Comparison of ENCODE assay signal across 8 cellular contexts in the genomic region with DNA sequence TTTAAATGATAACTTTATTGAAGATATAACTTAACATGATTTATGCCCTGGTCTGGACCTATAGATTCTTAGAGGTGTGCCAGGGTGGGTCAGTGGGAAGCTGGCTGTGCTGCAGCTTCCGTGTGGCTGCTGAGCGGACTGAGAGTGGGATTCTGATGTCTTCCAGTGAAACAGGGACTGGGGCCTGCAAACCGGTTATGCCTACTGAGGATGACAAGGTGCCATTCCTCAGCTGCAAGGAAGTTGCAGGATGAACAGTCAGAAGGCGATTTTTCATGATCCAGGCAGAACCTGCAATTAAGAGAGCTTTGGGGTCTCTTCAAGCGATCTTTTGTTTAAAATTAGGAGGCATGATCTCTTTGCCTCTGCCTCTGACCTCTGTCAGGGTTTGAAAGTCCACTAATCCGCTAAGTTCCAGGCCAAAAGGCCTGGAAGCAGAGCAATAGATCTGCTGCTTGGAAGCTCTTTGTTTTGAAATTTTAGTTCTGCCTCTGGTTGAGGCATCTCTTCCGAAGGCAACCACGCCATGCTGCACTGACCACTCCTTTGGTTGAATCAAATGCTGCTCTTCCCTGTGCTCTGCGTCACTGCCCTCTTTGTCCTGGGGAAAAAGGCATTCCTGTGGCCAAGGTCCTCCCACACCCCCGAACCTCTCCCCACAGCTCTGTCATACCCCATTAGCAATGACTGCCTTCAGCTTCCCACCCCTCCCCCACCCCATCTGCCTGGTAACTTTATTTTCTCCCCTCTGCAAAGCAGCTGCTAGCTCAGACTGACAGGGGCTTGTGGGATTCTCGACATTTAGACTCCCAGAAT. TPM values are rescaled to one million over a fixed set of nuclear protein-coding genes. Genes with fewer than 3 reads are reported as not detected.
DNase-seq lines count a peak whose midpoint lies in the region; ATAC-seq lines count a peak whose summit lies in the region.

No MANE protein-coding gene starts in this region.

- peaks cover 44 to 74% (median 58%) of the 10 kb centered on the region in 4 donors for H3K4me1 Mint-ChIP-seq in CD4-positive, alpha-beta memory T cell
- peaks cover 42% of the 10 kb centered on the region for H3K4me1 Mint-ChIP-seq in activated T-helper 17 cell treated with anti-CD3 and anti-CD28 coated beads, Interleukin-2, amount 50 U/mL, for 72 hours
- H3K4me1 Mint-ChIP-seq in memory B cell = peaks cover 31% of the 10 kb centered on the region

- no peaks in the 10 kb centered on the region for H3K9me3 Mint-ChIP-seq in CD4-positive, alpha-beta memory T cell
- H3K9me3 Mint-ChIP-seq in activated T-helper 17 cell treated with anti-CD3 and anti-CD28 coated beads, Interleukin-2, amount 50 U/mL, for 72 hours = no peaks in the 10 kb centered on the region
- H3K9me3 Mint-ChIP-seq in memory B cell = no peaks in the 10 kb centered on the region

- peak overlapping the region; percentile 65 for H3K27ac ChIP-seq in CD4-positive, alpha-beta memory T cell (ENCODE audit: low read depth, low read length)
- H3K27ac ChIP-seq in HUES48 (ENCODE audit: low read depth, low read length) = peak overlapping the region; percentile 87

- no peak for DNase-seq in CD4-positive, alpha-beta memory T cell
- DNase-seq in memory B cell (ENCODE audit: low spot score in 2 of 2) (no peak), AG08395 (ENCODE audit: low spot score) (no peak)

- H3K36me3 Mint-ChIP-seq in CD4-positive, alpha-beta memory T cell = peaks cover 3 to 4% of the 10 kb centered on the region in 2 donors
- H3K36me3 Mint-ChIP-seq in activated T-helper 17 cell treated with anti-CD3 and anti-CD28 coated beads, Interleukin-2, amount 50 U/mL, for 72 hours (ENCODE audit: low read depth) = no peaks in the 10 kb centered on the region
- H3K36me3 Mint-ChIP-seq in memory B cell = peaks cover 2% of the 10 kb centered on the region

- H3K9ac ChIP-seq in HUES48 (ENCODE audit: low read depth, low read length) = no peak overlapping the region

- no peaks in the 10 kb centered on the region for H3K27me3 Mint-ChIP-seq in CD4-positive, alpha-beta memory T cell
- no peaks in the 10 kb centered on the region for H3K27me3 Mint-ChIP-seq in activated T-helper 17 cell treated with anti-CD3 and anti-CD28 coated beads, Interleukin-2, amount 50 U/mL, for 72 hours
- no peaks in the 10 kb centered on the region for H3K27me3 Mint-ChIP-seq in memory B cell

- H3K4me3 Mint-ChIP-seq in CD4-positive, alpha-beta memory T cell = peak overlapping the region in 7 of 8 donors; percentile 83 to 97 (median 90)
- peak overlapping the region; percentile 100 for H3K4me3 Mint-ChIP-seq in activated T-helper 17 cell treated with anti-CD3 and anti-CD28 coated beads, Interleukin-2, amount 50 U/mL, for 72 hours
- no peak overlapping the region for H3K4me3 Mint-ChIP-seq in memory B cell

- peaks cover 65% of the 10 kb centered on the region for H3K4me1 ChIP-seq in CD4-positive, alpha-beta memory T cell (ENCODE audit: insufficient read depth, low read length)
- peaks cover 25% of the 10 kb centered on the region for H3K4me1 ChIP-seq in HUES48 (ENCODE audit: control insufficient read depth, insufficient read depth, low read length)

- no peaks in the 10 kb centered on the region for H3K27me3 ChIP-seq in CD4-positive, alpha-beta memory T cell (ENCODE audit: insufficient read depth, low read length)
- no peaks in the 10 kb centered on the region for H3K27me3 ChIP-seq in HUES48 (ENCODE audit: control insufficient read depth, insufficient read depth, low read length)

- no peaks in the 10 kb centered on the region for H3K36me3 ChIP-seq in CD4-positive, alpha-beta memory T cell (ENCODE audit: insufficient read depth, low read length)
- H3K36me3 ChIP-seq in HUES48 (ENCODE audit: control insufficient read depth, insufficient read depth, low read length) = no peaks in the 10 kb centered on the region

- ATAC-seq in activated T-helper 17 cell treated with anti-CD3 and anti-CD28 coated beads, Interleukin-2, amount 50 U/mL, for 72 hours (replicated peaks) = no peak
- ATAC-seq in memory B cell (ENCODE audit: low read depth) (no peak), HG03175 (IDR thresholded peaks at IDR 0.05; ENCODE audit: unreplicated experiment) (no peak), HG03571 (IDR thresholded peaks at IDR 0.05; ENCODE audit: unreplicated experiment) (no peak)
- ATAC-seq in activated CD4-positive, CD25-positive, alpha-beta regulatory T cell treated with anti-CD3 and anti-CD28 coated beads, Interleukin-2, amount 50 U/mL, for 24 hours = no peak

- H3K27ac Mint-ChIP-seq in CD4-positive, alpha-beta memory T cell = peak overlapping the region; percentile 78 to 98 (median 92)
- peak overlapping the region; percentile 91 for H3K27ac Mint-ChIP-seq in activated T-helper 17 cell treated with anti-CD3 and anti-CD28 coated beads, Interleukin-2, amount 50 U/mL, for 72 hours
- peak overlapping the region; percentile 54 for H3K27ac Mint-ChIP-seq in memory B cell

- POLR2A ChIA-PET in CD4-positive, alpha-beta memory T cell (lab: Charles Lee; ENCODE audit: partially characterized antibody) = interaction anchor here (0.7 to 5.6 kb wide), 9 partner anchors 9 to 328 kb away, joined by 3 to 61 read pairs (median 4); a partner anchor contains a TSS

- intact Hi-C loops in CD4-positive, alpha-beta memory T cell (cut with micrococcal nuclease) = loop anchor here (1.0 kb wide), 2 partner anchors 25 to 26 kb away; a partner anchor contains a TSS

- no peak overlapping the region for H3K4me3 ChIP-seq in CD4-positive, alpha-beta memory T cell (ENCODE audit: low read length in 2 of 2)
- no peak overlapping the region for H3K4me3 ChIP-seq in HUES48 (ENCODE audit: low read depth, low read length)

- CTCF ChIA-PET in CD4-positive, alpha-beta memory T cell (lab: Charles Lee; ENCODE audit: partially characterized antibody) = interaction anchor here (0.9 to 5.7 kb wide), 9 partner anchors 20 to 68 kb away, joined by 3 to 64 read pairs (median 6); a partner anchor contains a TSS

- H3K9me3 ChIP-seq in CD4-positive, alpha-beta memory T cell (ENCODE audit: control insufficient read depth in 1 of 2, low read length in 2 of 2) = no peaks in the 10 kb centered on the region
- no peaks in the 10 kb centered on the region for H3K9me3 ChIP-seq in HUES48 (ENCODE audit: control insufficient read depth, insufficient read depth, low read length)

RNA-seq across cellular contexts. Expression of a gene that starts 2.0 kb away (rescaled TPM):
- 1 to 10 TPM; 3.6 to 5.1 TPM for total RNA-seq in CD4-positive, alpha-beta memory T cell
- 1 to 10 TPM; 2.0 to 2.4 TPM for polyA plus RNA-seq in CD4-positive, alpha-beta memory T cell
- 1 to 10 TPM; 1.4 to 1.5 TPM for total RNA-seq in activated T-helper 17 cell treated with anti-CD3 and anti-CD28 coated beads, Interleukin-2, amount 50 U/mL, for 72 hours

RNA-seq across cellular contexts. Expression of a gene that starts 2.1 kb away (rescaled TPM):
- total RNA-seq in CD4-positive, alpha-beta memory T cell = 10 to 100 TPM; 16.8 to 20.6 TPM
- polyA plus RNA-seq in CD4-positive, alpha-beta memory T cell = 10 to 100 TPM; 30.7 to 36.6 TPM
- total RNA-seq in activated T-helper 17 cell treated with anti-CD3 and anti-CD28 coated beads, Interleukin-2, amount 50 U/mL, for 72 hours = 10 to 100 TPM; 27.7 to 27.8 TPM

RNA-seq across cellular contexts. Expression of a gene that starts 25.5 kb away (rescaled TPM):
- 100 to 1,000 TPM; 235 to 240 TPM for total RNA-seq in CD4-positive, alpha-beta memory T cell
- 100 to 1,000 TPM; 305 to 348 TPM for polyA plus RNA-seq in CD4-positive, alpha-beta memory T cell
- 100 to 1,000 TPM; 391 to 617 TPM for total RNA-seq in activated T-helper 17 cell treated with anti-CD3 and anti-CD28 coated beads, Interleukin-2, amount 50 U/mL, for 72 hours
